Comparison of ENCODE assay signal across 9 cellular contexts in the genomic region with DNA sequence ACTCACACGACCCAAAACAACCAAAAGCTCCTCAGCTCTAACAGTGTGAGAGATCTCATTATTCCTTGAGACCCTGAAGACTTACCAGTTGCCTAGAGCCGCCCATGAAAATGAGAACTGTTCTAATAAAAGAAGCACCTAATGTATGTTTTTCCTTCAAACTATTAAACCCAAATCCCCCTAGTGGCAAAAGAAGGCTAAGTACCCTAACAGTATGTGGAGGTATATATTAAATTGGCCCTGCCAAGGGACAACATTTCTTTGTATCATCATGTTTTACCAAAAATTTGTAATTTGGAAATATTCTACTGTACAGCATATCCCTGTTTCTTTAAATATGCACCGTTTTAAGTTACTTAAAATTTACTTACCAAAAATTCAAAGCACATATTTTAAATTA. TPM values are rescaled to one million over a fixed set of nuclear protein-coding genes. Genes with fewer than 3 reads are reported as not detected.
DNase-seq lines count a peak whose midpoint lies in the region; ATAC-seq and TF ChIP-seq lines count a peak whose summit lies in the region.
"Had no signal": no experiment of that assay in that cellular context is flagged by ENCODE, and none has a peak within 500 bp of the region (broad histone marks: within the 10 kb centered on the region; RNA-seq: fewer than 3 reads in every experiment).

No MANE protein-coding gene starts in this region.

- no peak overlapping the region for H3K4me3 Mint-ChIP-seq in mesothelial cell of epicardium

- H3K4me1 ChIP-seq in right cardiac atrium (ENCODE audit: control insufficient read depth, insufficient read depth, low read length): peaks cover 1% of the 10 kb centered on the region

- H3K27ac ChIP-seq in right cardiac atrium (ENCODE audit: low read length): no peak overlapping the region

- no peaks in the 10 kb centered on the region for H3K27me3 ChIP-seq in right cardiac atrium (ENCODE audit: control insufficient read depth, insufficient read depth)

- 44% methylated on average over 3 of the region's 3 CpGs for WGBS in right cardiac atrium

- ATAC-seq in HG03159 (IDR thresholded peaks at IDR 0.05; ENCODE audit: unreplicated experiment) (peak; percentile 72), right cardiac atrium (no peak)

- H3K36me3 Mint-ChIP-seq in mesothelial cell of epicardium: no peaks in the 10 kb centered on the region

- intact Hi-C loops in right cardiac atrium (cut with DNase I): no loop called here

- H3K27me3 Mint-ChIP-seq in mesothelial cell of epicardium (ENCODE audit: low read depth): no peaks in the 10 kb centered on the region

- no peak overlapping the region for H3K4me3 ChIP-seq in right cardiac atrium (ENCODE audit: low read length)

- H3K27ac Mint-ChIP-seq in mesothelial cell of epicardium: no peak overlapping the region

- H3K9me3 ChIP-seq in right cardiac atrium (ENCODE audit: control insufficient read depth, low read length): no peaks in the 10 kb centered on the region

- H3K4me1 Mint-ChIP-seq in mesothelial cell of epicardium: peaks cover 5% of the 10 kb centered on the region

- DNase-seq in NCI-H1092 treated with DMSO at 0.1 percent for 48 hours (lab: John Stamatoyannopoulos, UW) (peak; percentile 3), NCI-H1092 (lab: John Stamatoyannopoulos, UW) (no peak), SW480 (ENCODE audit: low spot score) (peak; percentile 5), mesothelial cell of epicardium (ENCODE audit: low spot score in 2 of 2, unreplicated experiment in 2 of 2) (no peak), ecto neural progenitor cell (ENCODE audit: low spot score) (no peak), right cardiac atrium (no peak)
- DNase-seq in activated naive CD4-positive, alpha-beta T cell treated with anti-CD3 and anti-CD28 coated beads, Interleukin-2, amount 50 U/mL, for 16 hours: no peak
- DNase-seq: SHP77 treated with DMSO at 0.1 percent for 48 hours had no signal

- TF ChIP-seq CTCF in mesothelial cell of epicardium (IDR thresholded peaks at IDR 0.05; ENCODE audit: unreplicated experiment): peak; percentile 67

- no peaks in the 10 kb centered on the region for H3K9me3 Mint-ChIP-seq in mesothelial cell of epicardium

RNA-seq across cellular contexts. Expression of a gene that starts 38.0 kb away (rescaled TPM):
- total RNA-seq in mesothelial cell of epicardium (1.0 to 1.6 TPM (median 1.1 TPM) in 3 replicates), right cardiac atrium (1 to 10 TPM in 2 of 4 donors, under 1 TPM in 2; 0.62 to 3.0 (median 1.1) TPM)
- 0.66 TPM for polyA plus RNA-seq in right cardiac atrium

Comparison
In these comparisons a context has a peak if more than half of its experiments do, and no peak if none do; other contexts are left out.
1. DNase-seq: peak in NCI-H1092 treated with DMSO at 0.1 percent for 48 hours (single experiment) and SW480 (single experiment); none in NCI-H1092 (single experiment), mesothelial cell of epicardium (0 of 2), ecto neural progenitor cell (single experiment), activated naive CD4-positive, alpha-beta T cell treated with anti-CD3 and anti-CD28 coated beads, Interleukin-2, amount 50 U/mL, for 16 hours (single experiment) and right cardiac atrium (0 of 3).